Comparison of ENCODE assay signal across 1 cellular context in the genomic region with DNA sequence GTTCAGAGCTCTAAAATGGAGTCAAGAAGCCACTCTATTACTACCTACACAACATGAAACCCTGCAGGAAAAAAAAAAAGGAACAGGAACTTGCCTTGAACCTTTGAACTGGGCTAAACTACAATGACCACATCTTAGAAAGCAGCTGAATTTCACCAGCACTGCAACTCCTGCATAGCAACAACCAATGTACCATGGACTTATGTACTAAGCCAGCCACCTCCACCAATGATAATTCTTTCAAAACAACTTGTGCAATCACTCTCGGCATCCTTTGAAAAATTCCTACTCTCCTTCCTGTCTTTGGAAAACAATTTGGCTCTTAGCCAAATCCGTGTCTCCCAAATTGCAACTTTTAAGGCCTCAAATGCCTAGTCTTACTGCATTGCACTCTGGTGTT.
TF ChIP-seq lines count a peak whose summit lies in the region.

No MANE protein-coding gene starts in this region.

TF ChIP-seq in HepG2, 621 proteins besides CTCF, POLR2A, EP300 and RAD21 (continued from another document and continues in another):
- TF ChIP-seq FOXP4 (CRISPR knock-in tag; IDR thresholded peaks at IDR 0.05) (peak; percentile 82), POLR2G (IDR thresholded peaks at IDR 0.05; ENCODE audit: low read depth, low read length) (no peak), RARA (CRISPR knock-in tag; IDR thresholded peaks at IDR 0.05) (peak; percentile 98), RXRB (CRISPR knock-in tag; IDR thresholded peaks at IDR 0.05; ENCODE audit: borderline replicate concordance) (peak; percentile 82), SRY (CRISPR knock-in tag; IDR thresholded peaks at IDR 0.05) (no peak), NCOR1 (IDR thresholded peaks at IDR 0.05; ENCODE audit: borderline replicate concordance, low read length) (peak; percentile 96), NFIC (IDR thresholded peaks at IDR 0.05; ENCODE audit: low read length) (peak; percentile 98), SOX13 (IDR thresholded peaks at IDR 0.05) (peak; percentile 44; the same call in 1 of the 2 replicates), SOX13 (CRISPR knock-in tag; conservative IDR thresholded peaks at IDR 0.05 in 1 of 2, IDR thresholded peaks at IDR 0.05 in 1 of 2) (peak in 1 of 2 experiments; percentile 81; a peak in 2 of 4 replicates), MBNL3 (CRISPR knock-in tag; conservative IDR thresholded peaks at IDR 0.05) (no peak), ZNF264 (CRISPR knock-in tag; IDR thresholded peaks at IDR 0.05) (0 out of 2 replicates have a peak, but pooled peaks have one; percentile 22), TARDBP (CRISPR knock-in tag; IDR thresholded peaks at IDR 0.05) (0 out of 2 replicates have a peak, but pooled peaks have one; percentile 40), MIXL1 (CRISPR knock-in tag; IDR thresholded peaks at IDR 0.05) (peak; percentile 56; the same call in 1 of the 2 replicates), MTA3 (CRISPR knock-in tag; IDR thresholded peaks at IDR 0.05) (no peak), THAP11 (CRISPR knock-in tag; IDR thresholded peaks at IDR 0.05) (peak; percentile 64)
- TF ChIP-seq, protein P1, sequence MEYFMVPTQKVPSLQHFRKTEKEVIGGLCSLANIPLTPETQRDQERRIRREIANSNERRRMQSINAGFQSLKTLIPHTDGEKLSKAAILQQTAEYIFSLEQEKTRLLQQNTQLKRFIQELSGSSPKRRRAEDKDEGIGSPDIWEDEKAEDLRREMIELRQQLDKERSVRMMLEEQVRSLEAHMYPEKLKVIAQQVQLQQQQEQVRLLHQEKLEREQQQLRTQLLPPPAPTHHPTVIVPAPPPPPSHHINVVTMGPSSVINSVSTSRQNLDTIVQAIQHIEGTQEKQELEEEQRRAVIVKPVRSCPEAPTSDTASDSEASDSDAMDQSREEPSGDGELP (IDR thresholded peaks at IDR 0.05; ENCODE audit: borderline replicate concordance, low read depth) = peak; percentile 67; the same call in 1 of the 2 replicates
- TF ChIP-seq, protein P2, sequence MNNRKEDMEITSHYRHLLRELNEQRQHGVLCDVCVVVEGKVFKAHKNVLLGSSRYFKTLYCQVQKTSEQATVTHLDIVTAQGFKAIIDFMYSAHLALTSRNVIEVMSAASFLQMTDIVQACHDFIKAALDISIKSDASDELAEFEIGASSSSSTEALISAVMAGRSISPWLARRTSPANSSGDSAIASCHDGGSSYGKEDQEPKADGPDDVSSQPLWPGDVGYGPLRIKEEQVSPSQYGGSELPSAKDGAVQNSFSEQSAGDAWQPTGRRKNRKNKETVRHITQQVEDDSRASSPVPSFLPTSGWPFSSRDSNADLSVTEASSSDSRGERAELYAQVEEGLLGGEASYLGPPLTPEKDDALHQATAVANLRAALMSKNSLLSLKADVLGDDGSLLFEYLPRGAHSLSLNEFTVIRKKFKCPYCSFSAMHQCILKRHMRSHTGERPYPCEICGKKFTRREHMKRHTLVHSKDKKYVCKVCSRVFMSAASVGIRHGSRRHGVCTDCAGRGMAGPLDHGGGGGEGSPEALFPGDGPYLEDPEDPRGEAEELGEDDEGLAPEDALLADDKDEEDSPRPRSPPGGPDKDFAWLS (CRISPR knock-in tag; IDR thresholded peaks at IDR 0.05; ENCODE audit: borderline replicate concordance) = no peak
- TF ChIP-seq, protein P3, sequence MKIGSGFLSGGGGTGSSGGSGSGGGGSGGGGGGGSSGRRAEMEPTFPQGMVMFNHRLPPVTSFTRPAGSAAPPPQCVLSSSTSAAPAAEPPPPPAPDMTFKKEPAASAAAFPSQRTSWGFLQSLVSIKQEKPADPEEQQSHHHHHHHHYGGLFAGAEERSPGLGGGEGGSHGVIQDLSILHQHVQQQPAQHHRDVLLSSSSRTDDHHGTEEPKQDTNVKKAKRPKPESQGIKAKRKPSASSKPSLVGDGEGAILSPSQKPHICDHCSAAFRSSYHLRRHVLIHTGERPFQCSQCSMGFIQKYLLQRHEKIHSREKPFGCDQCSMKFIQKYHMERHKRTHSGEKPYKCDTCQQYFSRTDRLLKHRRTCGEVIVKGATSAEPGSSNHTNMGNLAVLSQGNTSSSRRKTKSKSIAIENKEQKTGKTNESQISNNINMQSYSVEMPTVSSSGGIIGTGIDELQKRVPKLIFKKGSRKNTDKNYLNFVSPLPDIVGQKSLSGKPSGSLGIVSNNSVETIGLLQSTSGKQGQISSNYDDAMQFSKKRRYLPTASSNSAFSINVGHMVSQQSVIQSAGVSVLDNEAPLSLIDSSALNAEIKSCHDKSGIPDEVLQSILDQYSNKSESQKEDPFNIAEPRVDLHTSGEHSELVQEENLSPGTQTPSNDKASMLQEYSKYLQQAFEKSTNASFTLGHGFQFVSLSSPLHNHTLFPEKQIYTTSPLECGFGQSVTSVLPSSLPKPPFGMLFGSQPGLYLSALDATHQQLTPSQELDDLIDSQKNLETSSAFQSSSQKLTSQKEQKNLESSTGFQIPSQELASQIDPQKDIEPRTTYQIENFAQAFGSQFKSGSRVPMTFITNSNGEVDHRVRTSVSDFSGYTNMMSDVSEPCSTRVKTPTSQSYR (CRISPR knock-in tag; IDR thresholded peaks at IDR 0.05; ENCODE audit: borderline replicate concordance) = no peak
- TF ChIP-seq, protein P4, sequence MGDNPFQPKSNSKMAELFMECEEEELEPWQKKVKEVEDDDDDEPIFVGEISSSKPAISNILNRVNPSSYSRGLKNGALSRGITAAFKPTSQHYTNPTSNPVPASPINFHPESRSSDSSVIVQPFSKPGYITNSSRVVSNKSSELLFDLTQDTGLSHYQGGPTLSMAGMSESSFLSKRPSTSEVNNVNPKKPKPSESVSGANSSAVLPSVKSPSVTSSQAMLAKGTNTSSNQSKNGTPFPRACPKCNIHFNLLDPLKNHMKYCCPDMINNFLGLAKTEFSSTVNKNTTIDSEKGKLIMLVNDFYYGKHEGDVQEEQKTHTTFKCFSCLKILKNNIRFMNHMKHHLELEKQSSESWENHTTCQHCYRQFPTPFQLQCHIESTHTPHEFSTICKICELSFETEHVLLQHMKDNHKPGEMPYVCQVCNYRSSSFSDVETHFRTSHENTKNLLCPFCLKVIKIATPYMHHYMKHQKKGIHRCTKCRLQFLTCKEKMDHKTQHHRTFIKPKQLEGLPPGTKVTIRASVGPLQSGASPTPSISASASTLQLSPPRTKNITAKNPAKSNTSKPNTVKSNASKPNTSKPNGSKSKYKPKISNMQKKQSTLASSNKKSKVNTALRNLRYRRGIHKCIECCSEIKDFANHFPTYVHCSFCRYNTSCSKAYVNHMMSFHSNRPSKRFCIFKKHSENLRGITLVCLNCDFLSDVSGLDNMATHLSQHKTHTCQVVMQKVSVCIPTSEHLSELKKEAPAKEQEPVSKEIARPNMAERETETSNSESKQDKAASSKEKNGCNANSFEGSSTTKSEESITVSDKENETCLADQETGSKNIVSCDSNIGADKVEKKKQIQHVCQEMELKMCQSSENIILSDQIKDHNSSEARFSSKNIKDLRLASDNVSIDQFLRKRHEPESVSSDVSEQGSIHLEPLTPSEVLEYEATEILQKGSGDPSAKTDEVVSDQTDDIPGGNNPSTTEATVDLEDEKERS (CRISPR knock-in tag; IDR thresholded peaks at IDR 0.05) = peak; percentile 28; the same call in 1 of the 2 replicates
- TF ChIP-seq, protein P5, sequence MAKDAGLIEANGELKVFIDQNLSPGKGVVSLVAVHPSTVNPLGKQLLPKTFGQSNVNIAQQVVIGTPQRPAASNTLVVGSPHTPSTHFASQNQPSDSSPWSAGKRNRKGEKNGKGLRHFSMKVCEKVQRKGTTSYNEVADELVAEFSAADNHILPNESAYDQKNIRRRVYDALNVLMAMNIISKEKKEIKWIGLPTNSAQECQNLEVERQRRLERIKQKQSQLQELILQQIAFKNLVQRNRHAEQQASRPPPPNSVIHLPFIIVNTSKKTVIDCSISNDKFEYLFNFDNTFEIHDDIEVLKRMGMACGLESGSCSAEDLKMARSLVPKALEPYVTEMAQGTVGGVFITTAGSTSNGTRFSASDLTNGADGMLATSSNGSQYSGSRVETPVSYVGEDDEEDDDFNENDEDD (CRISPR knock-in tag; IDR thresholded peaks at IDR 0.05; ENCODE audit: borderline replicate concordance) = no peak
- TF ChIP-seq, protein P6, sequence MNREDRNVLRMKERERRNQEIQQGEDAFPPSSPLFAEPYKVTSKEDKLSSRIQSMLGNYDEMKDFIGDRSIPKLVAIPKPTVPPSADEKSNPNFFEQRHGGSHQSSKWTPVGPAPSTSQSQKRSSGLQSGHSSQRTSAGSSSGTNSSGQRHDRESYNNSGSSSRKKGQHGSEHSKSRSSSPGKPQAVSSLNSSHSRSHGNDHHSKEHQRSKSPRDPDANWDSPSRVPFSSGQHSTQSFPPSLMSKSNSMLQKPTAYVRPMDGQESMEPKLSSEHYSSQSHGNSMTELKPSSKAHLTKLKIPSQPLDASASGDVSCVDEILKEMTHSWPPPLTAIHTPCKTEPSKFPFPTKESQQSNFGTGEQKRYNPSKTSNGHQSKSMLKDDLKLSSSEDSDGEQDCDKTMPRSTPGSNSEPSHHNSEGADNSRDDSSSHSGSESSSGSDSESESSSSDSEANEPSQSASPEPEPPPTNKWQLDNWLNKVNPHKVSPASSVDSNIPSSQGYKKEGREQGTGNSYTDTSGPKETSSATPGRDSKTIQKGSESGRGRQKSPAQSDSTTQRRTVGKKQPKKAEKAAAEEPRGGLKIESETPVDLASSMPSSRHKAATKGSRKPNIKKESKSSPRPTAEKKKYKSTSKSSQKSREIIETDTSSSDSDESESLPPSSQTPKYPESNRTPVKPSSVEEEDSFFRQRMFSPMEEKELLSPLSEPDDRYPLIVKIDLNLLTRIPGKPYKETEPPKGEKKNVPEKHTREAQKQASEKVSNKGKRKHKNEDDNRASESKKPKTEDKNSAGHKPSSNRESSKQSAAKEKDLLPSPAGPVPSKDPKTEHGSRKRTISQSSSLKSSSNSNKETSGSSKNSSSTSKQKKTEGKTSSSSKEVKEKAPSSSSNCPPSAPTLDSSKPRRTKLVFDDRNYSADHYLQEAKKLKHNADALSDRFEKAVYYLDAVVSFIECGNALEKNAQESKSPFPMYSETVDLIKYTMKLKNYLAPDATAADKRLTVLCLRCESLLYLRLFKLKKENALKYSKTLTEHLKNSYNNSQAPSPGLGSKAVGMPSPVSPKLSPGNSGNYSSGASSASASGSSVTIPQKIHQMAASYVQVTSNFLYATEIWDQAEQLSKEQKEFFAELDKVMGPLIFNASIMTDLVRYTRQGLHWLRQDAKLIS (CRISPR knock-in tag; IDR thresholded peaks at IDR 0.05) = no peak
- TF ChIP-seq, protein P7, sequence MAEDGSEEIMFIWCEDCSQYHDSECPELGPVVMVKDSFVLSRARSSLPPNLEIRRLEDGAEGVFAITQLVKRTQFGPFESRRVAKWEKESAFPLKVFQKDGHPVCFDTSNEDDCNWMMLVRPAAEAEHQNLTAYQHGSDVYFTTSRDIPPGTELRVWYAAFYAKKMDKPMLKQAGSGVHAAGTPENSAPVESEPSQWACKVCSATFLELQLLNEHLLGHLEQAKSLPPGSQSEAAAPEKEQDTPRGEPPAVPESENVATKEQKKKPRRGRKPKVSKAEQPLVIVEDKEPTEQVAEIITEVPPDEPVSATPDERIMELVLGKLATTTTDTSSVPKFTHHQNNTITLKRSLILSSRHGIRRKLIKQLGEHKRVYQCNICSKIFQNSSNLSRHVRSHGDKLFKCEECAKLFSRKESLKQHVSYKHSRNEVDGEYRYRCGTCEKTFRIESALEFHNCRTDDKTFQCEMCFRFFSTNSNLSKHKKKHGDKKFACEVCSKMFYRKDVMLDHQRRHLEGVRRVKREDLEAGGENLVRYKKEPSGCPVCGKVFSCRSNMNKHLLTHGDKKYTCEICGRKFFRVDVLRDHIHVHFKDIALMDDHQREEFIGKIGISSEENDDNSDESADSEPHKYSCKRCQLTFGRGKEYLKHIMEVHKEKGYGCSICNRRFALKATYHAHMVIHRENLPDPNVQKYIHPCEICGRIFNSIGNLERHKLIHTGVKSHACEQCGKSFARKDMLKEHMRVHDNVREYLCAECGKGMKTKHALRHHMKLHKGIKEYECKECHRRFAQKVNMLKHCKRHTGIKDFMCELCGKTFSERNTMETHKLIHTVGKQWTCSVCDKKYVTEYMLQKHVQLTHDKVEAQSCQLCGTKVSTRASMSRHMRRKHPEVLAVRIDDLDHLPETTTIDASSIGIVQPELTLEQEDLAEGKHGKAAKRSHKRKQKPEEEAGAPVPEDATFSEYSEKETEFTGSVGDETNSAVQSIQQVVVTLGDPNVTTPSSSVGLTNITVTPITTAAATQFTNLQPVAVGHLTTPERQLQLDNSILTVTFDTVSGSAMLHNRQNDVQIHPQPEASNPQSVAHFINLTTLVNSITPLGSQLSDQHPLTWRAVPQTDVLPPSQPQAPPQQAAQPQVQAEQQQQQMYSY (CRISPR knock-in tag; IDR thresholded peaks at IDR 0.05) = no peak
